ENCODE assay signal across 26 cellular contexts in the genomic region with DNA sequence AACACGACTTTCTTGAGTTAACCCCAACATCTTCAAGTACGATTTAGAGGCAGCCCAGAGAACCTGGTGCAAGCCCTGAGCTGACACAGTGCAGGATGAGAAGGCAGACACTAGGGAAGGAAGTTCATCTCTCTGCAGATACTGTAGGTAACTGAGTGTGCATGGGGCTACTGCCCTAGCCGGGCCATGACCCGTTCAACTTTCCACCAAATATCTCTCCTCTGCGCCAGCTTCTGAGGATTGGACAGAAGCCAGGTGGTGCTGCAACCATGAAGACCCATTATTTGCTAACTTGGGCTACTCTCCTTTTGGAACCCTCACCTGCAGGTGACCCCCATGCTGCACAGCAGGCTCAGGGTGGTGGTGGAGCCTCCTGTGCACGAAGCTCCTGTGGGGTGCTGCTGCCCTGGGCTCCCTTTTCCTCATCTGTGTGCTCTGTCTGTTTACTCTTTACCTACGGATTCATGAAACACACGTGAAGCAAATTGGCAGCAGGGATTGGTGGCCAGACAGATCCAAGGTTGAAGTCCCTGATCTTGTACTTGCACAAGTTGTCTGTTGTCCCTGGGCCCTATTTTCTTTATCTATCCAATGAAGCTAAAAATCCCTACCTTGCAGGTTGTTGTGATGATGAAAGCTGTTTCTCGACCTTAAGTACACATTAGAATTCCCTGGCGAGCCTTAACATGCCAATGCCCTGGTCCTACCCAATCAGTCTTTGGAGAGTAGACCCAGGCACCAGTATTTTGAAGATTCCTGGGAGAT.
DNase-seq lines count a peak whose midpoint lies in the region; ATAC-seq, FAIRE-seq and TF ChIP-seq lines count a peak whose summit lies in the region.
"Had no signal": no experiment of that assay in that cellular context is flagged by ENCODE, and none has a peak within 500 bp of the region (broad histone marks: within the 10 kb centered on the region; RNA-seq: fewer than 3 reads in every experiment).

No MANE protein-coding gene starts in this region.

- no peak overlapping the region for H3K14ac ChIP-seq in mesenchymal stem cell (ENCODE audit: low read length in 2 of 2)

- CTCF ChIA-PET in PC-9 (lab: Charles Lee) = no interaction called here

- H3K9me3 ChIP-seq in PC-9 (ENCODE audit: insufficient read depth, low read depth) (no peaks in the 10 kb centered on the region), small intestine (ENCODE audit: control insufficient read depth, low read depth) (no peaks in the 10 kb centered on the region), mesenchymal stem cell (ENCODE audit: control insufficient read depth, low read length) (peaks cover 22% of the 10 kb centered on the region)
- H3K9me3 ChIP-seq: SJCRH30 had no signal

- no peak overlapping the region for H2BK12ac ChIP-seq in mesenchymal stem cell (ENCODE audit: low read length in 2 of 2)

- TF ChIP-seq CTCF in PC-9 (conservative IDR thresholded peaks at IDR 0.05) (no peak), bronchial epithelial cell (IDR thresholded peaks at IDR 0.05; ENCODE audit: insufficient read depth, low read length, severe bottlenecking) (no peak), omental fat pad (IDR thresholded peaks at IDR 0.05) (no peak)

- H3K27me3 ChIP-seq in PC-9 (ENCODE audit: insufficient read depth, low read depth) = no peaks in the 10 kb centered on the region
- H3K27me3 ChIP-seq in bronchial epithelial cell (ENCODE audit: control insufficient read depth, insufficient read depth, low read length) = no peaks in the 10 kb centered on the region
- H3K27me3 ChIP-seq in small intestine (ENCODE audit: control insufficient read depth in 2 of 2, insufficient read depth in 2 of 2, low read length in 2 of 2) = no peaks in the 10 kb centered on the region
- H3K27me3 ChIP-seq in mesenchymal stem cell (ENCODE audit: control insufficient read depth in 1 of 2, insufficient read depth in 1 of 2, low read length in 2 of 2) = peaks cover 0 to 20% of the 10 kb centered on the region in 2 experiments
- H3K27me3 ChIP-seq: SJCRH30 had no signal

- H3K4me2 ChIP-seq in PC-9 = peak overlapping the region; percentile 43
- H3K4me2 ChIP-seq in mesenchymal stem cell (ENCODE audit: low read length, poor library complexity, severe bottlenecking) = no peak overlapping the region

- no peaks in the 10 kb centered on the region for H3K9me2 ChIP-seq in PC-9 (ENCODE audit: insufficient read depth)

- no peak overlapping the region for H4K91ac ChIP-seq in mesenchymal stem cell (ENCODE audit: low read length)

- peak in 1 of 2 experiments; percentile 45 for DNase-seq in PC-9
- peak; percentile 89 for DNase-seq in bronchial epithelial cell (ENCODE audit: low read depth)
- DNase-seq in left colon = peak in 1 of 2 donors; percentile 24
- peak; percentile 94 for DNase-seq in small intestine
- DNase-seq in dedifferentiated amniotic fluid mesenchymal stem cell (ENCODE audit: extremely low spot score) = no peak
- no peak for DNase-seq in mesenchymal stem cell
- DNase-seq in omental fat pad (ENCODE audit: low spot score) = no peak
- no peak for DNase-seq in MV-4-11 (lab: John Stamatoyannopoulos, UW)
- DNase-seq: activated CD4-positive, alpha-beta T cell treated with anti-CD3 and anti-CD28 coated beads for 1 hour; activated naive CD4-positive, alpha-beta T cell treated with Interleukin-2 at 50 U/mL for 16 hours; activated T-cell treated with anti-CD3 and anti-CD28 coated beads, Interleukin-2, amount 50 U/mL, for 4 hours; CD8-positive, alpha-beta T cell; HCEC 1CT; hippocampal formation; KG1; naive thymus-derived CD8-positive, alpha-beta T cell; NCI-H187 treated with DMSO at 0.1 percent for 48 hours; NCI-H226; NCI-H82; OCI-M1; SJCRH30; T-cell had no signal

- H3K27ac ChIP-seq in PC-9 = peak overlapping the region; percentile 76
- peak overlapping the region; percentile 72 to 90 for H3K27ac ChIP-seq in small intestine (ENCODE audit: low read depth in 1 of 2, low read length in 1 of 2)
- H3K27ac ChIP-seq in mesenchymal stem cell (ENCODE audit: low read length, poor library complexity, severe bottlenecking) = no peak overlapping the region
- H3K27ac ChIP-seq: parathyroid adenoma, SJCRH30 had no signal

- no peaks in the 10 kb centered on the region for H3K79me1 ChIP-seq in mesenchymal stem cell (replicated peaks; ENCODE audit: low read length, poor library complexity, severe bottlenecking)

- WGBS in small intestine, 3 donors = 23 to 63% (median 29%) methylated on average over 10 of the region's 10 CpGs
- 78% methylated on average over 10 of the region's 10 CpGs for WGBS in mesenchymal stem cell

- H3K4ac ChIP-seq in mesenchymal stem cell (ENCODE audit: low read depth in 1 of 2, low read length in 2 of 2) = no peak overlapping the region

- intact Hi-C loops in PC-9 (cut with micrococcal nuclease; ENCODE audit: unreplicated experiment) = loop anchor here (1.0 to 5.0 kb wide), 3 partner anchors 35 to 125 kb away; no protein-coding TSS in a partner anchor
- intact Hi-C loops in left colon (cut with DNase I, micrococcal nuclease) = no loop called here

- no peak for FAIRE-seq in bronchial epithelial cell (lab: Jason Lieb, UNC)
- no peak for FAIRE-seq in small intestine (lab: Jason Lieb, UNC)
- FAIRE-seq: endothelial cell of umbilical vein, TTC549 had no signal

- no TSS peak for BruUV-seq in PC-9 (replicated peaks; lab: Mats Ljungman, UMichigan)

- H3K4me3 ChIP-seq in PC-9 (0 out of 2 replicates have a peak overlapping the region, but pooled peaks have one; percentile 6), bronchial epithelial cell (ENCODE audit: low read depth, low read length) (no peak overlapping the region), small intestine (ENCODE audit: low read depth in 1 of 2, low read length in 2 of 2) (no peak overlapping the region), mesenchymal stem cell (ENCODE audit: insufficient read depth in 1 of 2, low read depth in 1 of 2, low read length in 2 of 2) (no peak overlapping the region)
- H3K4me3 ChIP-seq: SJCRH30 had no signal

- no peak overlapping the region for H2BK15ac ChIP-seq in mesenchymal stem cell (ENCODE audit: low read depth, poor library complexity, severe bottlenecking)

- H3F3A ChIP-seq in PC-9 (ENCODE audit: insufficient read depth, low read depth) = peaks cover 18% of the 10 kb centered on the region

- H3K23ac ChIP-seq in mesenchymal stem cell (ENCODE audit: low read length in 2 of 2) = no peak overlapping the region

- H4K20me1 ChIP-seq in PC-9 (ENCODE audit: insufficient read depth) = no peaks in the 10 kb centered on the region

- no peak overlapping the region for H3K18ac ChIP-seq in mesenchymal stem cell (ENCODE audit: low read depth in 1 of 2, low read length in 2 of 2)

- no peak overlapping the region for H2AK5ac ChIP-seq in mesenchymal stem cell (ENCODE audit: low read length, severe bottlenecking)

- POLR2A ChIA-PET in PC-9 (lab: Charles Lee; ENCODE audit: unreplicated experiment) = no interaction called here

- H2BK5ac ChIP-seq in mesenchymal stem cell (ENCODE audit: low read depth, low read length, poor library complexity, severe bottlenecking) = no peak overlapping the region

- H3K4me1 ChIP-seq in PC-9 (replicated peaks; ENCODE audit: insufficient read depth) = peaks cover 50% of the 10 kb centered on the region
- H3K4me1 ChIP-seq in small intestine (ENCODE audit: control insufficient read depth in 2 of 2, insufficient read depth in 1 of 2, low read depth in 1 of 2, low read length in 1 of 2) = peaks cover 28 to 31% of the 10 kb centered on the region in 2 donors
- peaks cover 5% of the 10 kb centered on the region for H3K4me1 ChIP-seq in mesenchymal stem cell (ENCODE audit: control insufficient read depth, insufficient read depth, low read depth, low read length)
- H3K4me1 ChIP-seq: parathyroid adenoma, SJCRH30 had no signal

- H3K36me3 ChIP-seq in PC-9 (ENCODE audit: low read depth) (no peaks in the 10 kb centered on the region), bronchial epithelial cell (ENCODE audit: control insufficient read depth, insufficient read depth, low read length) (no peaks in the 10 kb centered on the region), small intestine (ENCODE audit: control insufficient read depth in 2 of 2, insufficient read depth in 2 of 2, low read length in 2 of 2) (no peaks in the 10 kb centered on the region), mesenchymal stem cell (ENCODE audit: control insufficient read depth in 1 of 2, insufficient read depth in 2 of 2, low read depth in 1 of 2, low read length in 2 of 2) (no peaks in the 10 kb centered on the region)
- H3K36me3 ChIP-seq: SJCRH30 had no signal

- H4K8ac ChIP-seq in mesenchymal stem cell (ENCODE audit: low read length) = no peak overlapping the region

- H3K9ac ChIP-seq in mesenchymal stem cell (ENCODE audit: low read length) = no peak overlapping the region
- H3K9ac ChIP-seq: parathyroid adenoma had no signal

- H3K79me2 ChIP-seq in PC-9 (ENCODE audit: low read depth) = no peaks in the 10 kb centered on the region
- H3K79me2 ChIP-seq: parathyroid adenoma had no signal

- H2BK120ac ChIP-seq in mesenchymal stem cell (ENCODE audit: low read depth, low read length) = no peak overlapping the region

- H2AFZ ChIP-seq in PC-9 = no peak overlapping the region
- no peak overlapping the region for H2AFZ ChIP-seq in mesenchymal stem cell (ENCODE audit: low read depth, low read length)
- H2AFZ ChIP-seq: parathyroid adenoma had no signal

- ATAC-seq in left colon (peak; percentile 15), omental fat pad (ENCODE audit: low FRiP score) (no peak)
- ATAC-seq: activated T-cell treated with anti-CD3 and anti-CD28 coated beads, Interleukin-2, amount 50 U/mL, for 4 hours; CD8-positive, alpha-beta T cell; naive thymus-derived CD8-positive, alpha-beta T cell; stimulated activated memory B cell treated with anti-CD40 and anti-IgM and Interleukin-4, amounts not matched to agents 10 μg/mL and 1 μg/mL and 100 μg/mL, for 72 hours; T-cell had no signal

Comparison
In these comparisons a context has a peak if more than half of its experiments do, and no peak if none do; other contexts are left out.
1. DNase-seq: peak in bronchial epithelial cell (single experiment) and small intestine (single experiment); none in dedifferentiated amniotic fluid mesenchymal stem cell (single experiment), mesenchymal stem cell (single experiment), omental fat pad (single experiment) and MV-4-11 (single experiment).